In genomic region chrX:17027931-17028330, GRCh38 we compare ENCODE assay signal across 16 cellular contexts.
"Had no signal": no experiment of that assay in that cellular context is flagged by ENCODE, and none has a peak within 500 bp of the region (broad histone marks: within the 10 kb centered on the region; RNA-seq: fewer than 3 reads in every experiment).

No MANE protein-coding gene starts in this region.

- H3K4me1 ChIP-seq: heart left ventricle, parathyroid adenoma, prostate gland had no signal

- ATAC-seq: heart left ventricle; left colon; sciatic nerve; stimulated activated naive B cell treated with anti-CD40 and anti-IgM and Interleukin-4, amounts not matched to agents 10 μg/mL and 1 μg/mL and 100 μg/mL, for 72 hours had no signal

- H3K36me3 ChIP-seq: heart left ventricle, prostate gland, stomach had no signal

- H3K27ac ChIP-seq: parathyroid adenoma, prostate gland, skin epidermis, stomach had no signal

- DNase-seq: erythroblast; foreskin melanocyte; heart left ventricle; hippocampal formation; left colon; mesendoderm; naive B cell; occipital lobe; stimulated activated CD4-positive, alpha-beta T cell treated with anti-CD3 and anti-CD28 coated beads, Interleukin-2, amount 100 ng/mL, for 24 hours; stimulated activated CD4-positive, alpha-beta T cell treated with anti-CD3 and anti-CD28 coated beads, Interleukin-4, amount 100 ng/mL, for 4 hours; stimulated activated naive B cell treated with anti-CD40 and anti-IgM and Interleukin-4, amounts not matched to agents 10 μg/mL and 1 μg/mL and 100 μg/mL, for 72 hours; stomach had no signal

- H3K4me3 ChIP-seq: heart left ventricle, prostate gland, skin epidermis, stomach had no signal

- H3K27me3 ChIP-seq: stomach had no signal

- H3K9me3 ChIP-seq: heart left ventricle, prostate gland, stomach had no signal
